20 cellular contexts compared by ENCODE assay signal in the genomic region with DNA sequence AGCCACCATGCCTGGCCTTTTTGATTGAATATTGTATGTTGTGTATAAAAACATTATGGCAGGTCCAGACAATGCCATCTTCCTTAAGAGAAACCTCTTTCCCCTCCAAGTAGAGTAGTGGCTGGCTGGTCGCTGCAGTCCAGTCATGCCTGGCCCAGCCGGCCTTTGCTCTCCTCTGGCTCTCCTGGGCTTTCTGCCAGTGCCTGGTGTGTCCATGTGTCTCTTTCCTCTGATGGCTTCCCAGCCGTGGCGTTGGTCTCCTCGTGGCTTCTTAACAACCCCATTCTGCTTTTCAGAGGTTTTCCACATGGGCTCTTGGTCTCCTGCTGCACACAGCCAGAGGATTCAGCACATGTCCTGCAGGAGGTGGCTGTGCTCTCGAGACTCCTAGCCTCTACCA. TPM values are rescaled to one million over a fixed set of nuclear protein-coding genes. Genes with fewer than 3 reads are reported as not detected.
DNase-seq lines count a peak whose midpoint lies in the region; ATAC-seq and TF ChIP-seq lines count a peak whose summit lies in the region.
"Had no signal": no experiment of that assay in that cellular context is flagged by ENCODE, and none has a peak within 500 bp of the region (broad histone marks: within the 10 kb centered on the region; RNA-seq: fewer than 3 reads in every experiment).

No MANE protein-coding gene starts in this region.

- H3K4me1 ChIP-seq in body of pancreas (peaks cover 18% of the 10 kb centered on the region), left ventricle myocardium inferior (peaks cover 34% of the 10 kb centered on the region)

- TF ChIP-seq CTCF in body of pancreas (IDR thresholded peaks at IDR 0.05), result no peak
- TF ChIP-seq CTCF in left ventricle myocardium inferior (IDR thresholded peaks at IDR 0.05; ENCODE audit: borderline replicate concordance), result no peak

- DNase-seq in C1 segment of cervical spinal cord (lab: John Stamatoyannopoulos, UW), result peak in 11 of 14 donors; percentile 2 to 60 (median 21)
- peak in 3 of 4 donors; percentile 45 to 61 (median 47) for DNase-seq in body of pancreas
- peak; percentile 49 for DNase-seq in left ventricle myocardium inferior
- DNase-seq in pons (ENCODE audit: low spot score), result peak; percentile 71
- DNase-seq in COR-L47 (lab: John Stamatoyannopoulos, UW), result no peak
- no peak for DNase-seq in cerebellar nuclear complex (lab: John Stamatoyannopoulos, UW)
- no peak for DNase-seq in NCI-H748 (lab: John Stamatoyannopoulos, UW; ENCODE audit: unreplicated experiment)
- DNase-seq: ACHN; activated CD4-positive, CD25-positive, alpha-beta regulatory T cell; activated CD8-positive, alpha-beta memory T cell treated with anti-CD3 and anti-CD28 coated beads for 24 hours; activated naive CD8-positive, alpha-beta T cell treated with anti-CD3 and anti-CD28 coated beads, Interleukin-2, amount 10 ng/mL, durations not matched to agents 7 days and 5 days; endodermal cell; foreskin keratinocyte; GF-D8; Karpas-422; NCI-H748 treated with DMSO at 0.1 percent for 48 hours; nephron progenitor cell; PC-9 had no signal

- H3K9me3 ChIP-seq in body of pancreas (no peaks in the 10 kb centered on the region), left ventricle myocardium inferior (replicated peaks) (peaks cover 5% of the 10 kb centered on the region)

- intact Hi-C loops in body of pancreas (cut with DNase I) (no loop called here), left ventricle myocardium inferior (cut with micrococcal nuclease) (no loop called here)

- H3K4me3 ChIP-seq in body of pancreas (no peak overlapping the region), left ventricle myocardium inferior (no peak overlapping the region)
- H3K4me3 ChIP-seq: cardiac muscle cell, PC-9 had no signal

- H3K27me3 ChIP-seq in body of pancreas (no peaks in the 10 kb centered on the region), left ventricle myocardium inferior (ENCODE audit: low read depth) (no peaks in the 10 kb centered on the region)
- H3K27me3 ChIP-seq: cardiac muscle cell, foreskin keratinocyte had no signal

- H3K27ac ChIP-seq in body of pancreas (no peak overlapping the region), left ventricle myocardium inferior (replicated peaks) (no peak overlapping the region)
- H3K27ac ChIP-seq: cardiac muscle cell, foreskin keratinocyte, PC-9 had no signal

- no peaks in the 10 kb centered on the region for H3K36me3 ChIP-seq in body of pancreas (replicated peaks in 1 of 2; ENCODE audit: insufficient read depth in 1 of 2, low read depth in 2 of 2)
- peaks cover 26% of the 10 kb centered on the region for H3K36me3 ChIP-seq in left ventricle myocardium inferior

- ATAC-seq in body of pancreas, result no peak
- no peak for ATAC-seq in HG03159 (IDR thresholded peaks at IDR 0.05; ENCODE audit: unreplicated experiment)
- ATAC-seq: foreskin keratinocyte had no signal

- 45 to 70% methylated on average over 6 of the region's 6 CpGs for WGBS in body of pancreas, 2 donors

- no peak for TF ChIP-seq POLR2A in body of pancreas (IDR thresholded peaks at IDR 0.05)

RNA-seq across cellular contexts. Expression of a gene that starts 58.7 kb away (rescaled TPM):
- total RNA-seq in body of pancreas (10 to 100 TPM; 28.5 to 44.2 TPM), left ventricle myocardium inferior (25.9 TPM)

Comparison
In these comparisons a context has a peak if more than half of its experiments do, and no peak if none do; other contexts are left out.
1. DNase-seq: peak in C1 segment of cervical spinal cord (11 of 14), body of pancreas (3 of 4), left ventricle myocardium inferior (single experiment) and pons (single experiment); none in COR-L47 (single experiment), cerebellar nuclear complex (0 of 2) and NCI-H748 (single experiment).